ENCODE assay signal across 12 cellular contexts in the genomic region with DNA sequence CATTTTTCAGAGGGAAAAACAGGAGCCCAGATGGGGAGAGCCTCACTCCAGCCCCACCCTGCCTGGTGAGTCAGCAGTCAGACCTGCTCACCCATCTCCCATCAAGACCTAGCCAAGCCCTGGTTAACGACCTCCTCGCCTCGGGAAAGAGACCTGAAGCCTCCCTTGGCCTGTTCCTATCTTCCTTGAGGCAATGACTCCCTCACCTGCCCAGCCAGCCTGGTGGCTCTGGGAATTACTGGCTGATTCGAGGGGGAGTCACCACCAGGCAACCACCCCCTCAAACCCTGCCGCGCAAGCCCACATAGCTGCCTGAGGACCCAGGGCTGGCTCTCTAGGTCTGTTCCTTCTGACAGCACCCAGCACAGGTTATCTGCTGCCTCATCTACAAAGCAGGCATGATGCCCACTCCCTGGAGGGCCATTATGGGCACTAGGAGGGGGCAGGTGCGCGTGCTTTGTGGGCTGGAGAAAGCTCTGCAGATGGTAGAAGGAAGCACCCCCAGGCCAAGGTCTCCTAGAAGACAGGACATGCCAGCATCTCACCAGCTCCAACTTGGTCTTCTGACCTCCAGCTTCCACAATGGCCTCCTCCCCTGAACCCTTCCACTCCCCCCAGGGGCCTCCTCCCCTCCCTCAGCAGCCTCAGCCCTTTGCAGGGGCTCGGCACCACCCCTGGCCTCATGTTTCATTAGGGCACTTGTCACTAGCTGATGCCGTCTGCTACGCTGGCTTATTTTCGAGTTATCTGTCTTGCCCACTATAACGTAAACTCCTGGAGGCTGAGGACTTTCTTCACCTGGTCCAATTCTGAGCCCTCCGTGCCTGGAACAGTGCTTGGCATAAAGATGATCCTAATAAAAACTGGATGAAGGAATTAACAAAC. TPM values are rescaled to one million over a fixed set of nuclear protein-coding genes. Genes with fewer than 3 reads are reported as not detected.
DNase-seq lines count a peak whose midpoint lies in the region; ATAC-seq, FAIRE-seq and TF ChIP-seq lines count a peak whose summit lies in the region.
"Had no signal": no experiment of that assay in that cellular context is flagged by ENCODE, and none has a peak within 500 bp of the region (broad histone marks: within the 10 kb centered on the region; RNA-seq: fewer than 3 reads in every experiment).

No MANE protein-coding gene starts in this region.

- H3K27me3 Mint-ChIP-seq in activated CD8-positive, alpha-beta T cell treated with anti-CD3 and anti-CD28 coated beads, Interleukin-2, amount 10 ng/mL, durations not matched to agents 7 days and 5 days (ENCODE audit: low read depth), result no peaks in the 10 kb centered on the region
- H3K27me3 Mint-ChIP-seq: brain had no signal

- peaks cover 70% of the 10 kb centered on the region for H3K36me3 Mint-ChIP-seq in activated CD8-positive, alpha-beta T cell treated with anti-CD3 and anti-CD28 coated beads, Interleukin-2, amount 10 ng/mL, durations not matched to agents 7 days and 5 days (ENCODE audit: low read depth)

- no peak overlapping the region for H3K4me3 Mint-ChIP-seq in activated CD8-positive, alpha-beta T cell treated with anti-CD3 and anti-CD28 coated beads, Interleukin-2, amount 10 ng/mL, durations not matched to agents 7 days and 5 days
- H3K4me3 Mint-ChIP-seq: brain had no signal

- DNase-seq in A172 (ENCODE audit: low spot score) (peak; percentile 91), H54 (ENCODE audit: insufficient read length, low spot score) (peak; percentile 99), islet precursor cell (peak; percentile 88), NOMO-1 treated with DMSO at 0.1 percent for 48 hours (lab: John Stamatoyannopoulos, UW; ENCODE audit: unreplicated experiment) (no peak)
- no peak for DNase-seq in activated CD8-positive, alpha-beta T cell treated with anti-CD3 and anti-CD28 coated beads, Interleukin-2, amount 10 ng/mL, durations not matched to agents 7 days and 5 days
- DNase-seq: right cardiac atrium had no signal

- peaks cover 52% of the 10 kb centered on the region for H3K4me1 Mint-ChIP-seq in activated CD8-positive, alpha-beta T cell treated with anti-CD3 and anti-CD28 coated beads, Interleukin-2, amount 10 ng/mL, durations not matched to agents 7 days and 5 days (ENCODE audit: low read depth)

- H3K27ac Mint-ChIP-seq in activated CD8-positive, alpha-beta T cell treated with anti-CD3 and anti-CD28 coated beads, Interleukin-2, amount 10 ng/mL, durations not matched to agents 7 days and 5 days, result peak overlapping the region; percentile 80

- CTCF ChIA-PET in activated CD8-positive, alpha-beta T cell treated with anti-CD3 and anti-CD28 coated beads, Interleukin-2, amount 10 ng/mL, durations not matched to agents 7 days and 5 days (lab: Charles Lee), result interaction anchor here (1.1 to 1.3 kb wide), 2 partner anchors 22 to 38 kb away, joined by 3 to 5 read pairs; no protein-coding TSS in a partner anchor

- ATAC-seq in activated CD8-positive, alpha-beta T cell treated with anti-CD3 and anti-CD28 coated beads, Interleukin-2, amount 10 ng/mL, durations not matched to agents 7 days and 5 days, result no peak
- ATAC-seq in GM21515 (IDR thresholded peaks at IDR 0.05; ENCODE audit: unreplicated experiment), result no peak
- ATAC-seq in GM21786 (IDR thresholded peaks at IDR 0.05; ENCODE audit: unreplicated experiment), result no peak
- ATAC-seq in HG03521 (IDR thresholded peaks at IDR 0.05; ENCODE audit: unreplicated experiment), result no peak
- ATAC-seq: right cardiac atrium had no signal

- FAIRE-seq in H54 (lab: Jason Lieb, UNC), result peak; percentile 45
- FAIRE-seq: D721Med, TTC549 had no signal

- no peaks in the 10 kb centered on the region for H3K9me3 Mint-ChIP-seq in activated CD8-positive, alpha-beta T cell treated with anti-CD3 and anti-CD28 coated beads, Interleukin-2, amount 10 ng/mL, durations not matched to agents 7 days and 5 days (ENCODE audit: insufficient read depth)
- H3K9me3 Mint-ChIP-seq: brain had no signal

- TF ChIP-seq POLR2A in H54 (IDR thresholded peaks at IDR 0.05; ENCODE audit: low read depth, low read length), result no peak

- POLR2A ChIA-PET in activated CD8-positive, alpha-beta T cell treated with anti-CD3 and anti-CD28 coated beads, Interleukin-2, amount 10 ng/mL, durations not matched to agents 7 days and 5 days (lab: Charles Lee), result interaction anchor here (0.6 to 1.5 kb wide), 2 partner anchors 9 to 76 kb away, joined by 3 to 5 read pairs; no protein-coding TSS in a partner anchor

RNA-seq across cellular contexts. Expression of a gene that starts 10.4 kb away (rescaled TPM):
- 65.3 and 75.4 TPM in 2 replicates for total RNA-seq in A172 (2014; rRNA removed; shearing (Covaris generic))
- total RNA-seq in activated CD8-positive, alpha-beta T cell treated with anti-CD3 and anti-CD28 coated beads, Interleukin-2, amount 10 ng/mL, durations not matched to agents 7 days and 5 days, result 10 to 100 TPM; 31.8 to 36.0 TPM

RNA-seq across cellular contexts. Expression of a gene that starts 13.0 kb away (rescaled TPM):
- 12.6 and 20.6 TPM in 2 replicates for total RNA-seq in A172 (2014; rRNA removed; shearing (Covaris generic))
- 10 to 100 TPM; 19.5 to 21.5 TPM for total RNA-seq in activated CD8-positive, alpha-beta T cell treated with anti-CD3 and anti-CD28 coated beads, Interleukin-2, amount 10 ng/mL, durations not matched to agents 7 days and 5 days

RNA-seq across cellular contexts. Expression of a gene that starts 35.3 kb away (rescaled TPM):
- total RNA-seq in A172 (2014; rRNA removed; shearing (Covaris generic)), result 25.7 and 34.0 TPM in 2 replicates
- total RNA-seq in activated CD8-positive, alpha-beta T cell treated with anti-CD3 and anti-CD28 coated beads, Interleukin-2, amount 10 ng/mL, durations not matched to agents 7 days and 5 days, result 10 to 100 TPM; 48.2 to 49.0 TPM

RNA-seq across cellular contexts. Expression of a gene that starts 47.8 kb away (rescaled TPM):
- total RNA-seq in A172 (2014; rRNA removed; shearing (Covaris generic)), result 43.6 and 52.8 TPM in 2 replicates
- total RNA-seq in activated CD8-positive, alpha-beta T cell treated with anti-CD3 and anti-CD28 coated beads, Interleukin-2, amount 10 ng/mL, durations not matched to agents 7 days and 5 days, result 10 to 100 TPM; 49.9 to 54.5 TPM

Comparison
In these comparisons a context has a peak if more than half of its experiments do, and no peak if none do; other contexts are left out.
1. DNase-seq: peak in A172 (single experiment), H54 (single experiment) and islet precursor cell (single experiment); none in activated CD8-positive, alpha-beta T cell treated with anti-CD3 and anti-CD28 coated beads, Interleukin-2, amount 10 ng/mL, durations not matched to agents 7 days and 5 days (single experiment) and NOMO-1 treated with DMSO at 0.1 percent for 48 hours (single experiment).